Comparison of ENCODE assay signal across 7 cellular contexts in genomic region chr4:159251580-159251979, GRCh38.
DNase-seq lines count a peak whose midpoint lies in the region; ATAC-seq and TF ChIP-seq lines count a peak whose summit lies in the region.
"Not testable (repeated sequence)": the region's sequence is repeated elsewhere in the genome, so short reads cannot be mapped to it uniquely, and the experiment has no call there.

No MANE protein-coding gene starts in this region.

- peaks cover 34 to 58% of the 10 kb centered on the region in 2 donors for H3K36me3 Mint-ChIP-seq in CD14-positive monocyte
- H3K36me3 Mint-ChIP-seq in WTC11: peaks cover 28% of the 10 kb centered on the region
- H3K36me3 Mint-ChIP-seq in natural killer cell: not testable (repeated sequence)

- peak overlapping the region in 48 of 59 donors; percentile 22 to 98 (median 78) for H3K27ac ChIP-seq in dorsolateral prefrontal cortex
- peak overlapping the region; percentile 45 for H3K27ac ChIP-seq in hepatocyte
- peak overlapping the region in 6 of 8 donors; percentile 10 to 75 (median 64) for H3K27ac ChIP-seq in spleen

- not testable (repeated sequence) for H3K4me2 ChIP-seq in hepatocyte

- not testable (repeated sequence) for H3K79me2 ChIP-seq in hepatocyte

- H3K27me3 Mint-ChIP-seq in CD14-positive monocyte (ENCODE audit: low read depth in 3 of 3); WTC11 (ENCODE audit: low read depth); natural killer cell (ENCODE audit: low read depth in 2 of 2): not testable (repeated sequence)

- not testable (repeated sequence) for TF ChIP-seq POLR2A in spleen (IDR thresholded peaks at IDR 0.05)

- intact Hi-C loops in CD14-positive monocyte (cut with micrococcal nuclease); dorsolateral prefrontal cortex (cut with DNase I); Right ventricle myocardium inferior (cut with DNase I); natural killer cell (cut with micrococcal nuclease); spleen (cut with DNase I; ENCODE audit: low total_unique reads): not testable (repeated sequence)

- H3K27me3 ChIP-seq in dorsolateral prefrontal cortex; hepatocyte; spleen (replicated peaks in 1 of 7): not testable (repeated sequence)

- H3K36me3 ChIP-seq in hepatocyte (replicated peaks; ENCODE audit: insufficient read depth, low read depth): not testable (repeated sequence)
- peaks cover 0 to 41% (median 3%) of the 10 kb centered on the region in 6 donors for H3K36me3 ChIP-seq in spleen

- H3K4me3 Mint-ChIP-seq in CD14-positive monocyte, WTC11: not testable (repeated sequence)
- peak overlapping the region; percentile 50 for H3K4me3 Mint-ChIP-seq in natural killer cell

- not testable (repeated sequence) for H4K20me1 ChIP-seq in hepatocyte (ENCODE audit: insufficient read depth, poor library complexity, severe bottlenecking)

- TF ChIP-seq CTCF in CD14-positive monocyte (IDR thresholded peaks at IDR 0.05); WTC11 (IDR thresholded peaks at IDR 0.05); dorsolateral prefrontal cortex (IDR thresholded peaks at IDR 0.05 in 54 of 56, conservative IDR thresholded peaks at IDR 0.05 in 2 of 56; ENCODE audit: low read depth in 1 of 56, partially characterized antibody in 56 of 56); hepatocyte (IDR thresholded peaks at IDR 0.05; ENCODE audit: poor library complexity); natural killer cell (IDR thresholded peaks at IDR 0.05); spleen (IDR thresholded peaks at IDR 0.05 in 8 of 11, conservative IDR thresholded peaks at IDR 0.05 in 3 of 11): not testable (repeated sequence)

- ATAC-seq in WTC11, Right ventricle myocardium inferior: not testable (repeated sequence)
- ATAC-seq in natural killer cell: peak in 2 of 3 donors; percentile 34 to 47

- peaks cover 20% of the 10 kb centered on the region for H3K4me1 Mint-ChIP-seq in CD14-positive monocyte
- not testable (repeated sequence) for H3K4me1 Mint-ChIP-seq in WTC11
- peaks cover 10 to 21% of the 10 kb centered on the region in 2 donors for H3K4me1 Mint-ChIP-seq in natural killer cell

- not testable (repeated sequence) for H3K4me3 ChIP-seq in dorsolateral prefrontal cortex, hepatocyte, spleen

- not testable (repeated sequence) for H3K4me1 ChIP-seq in hepatocyte (ENCODE audit: insufficient read depth)
- peaks cover 7 to 31% (median 21%) of the 10 kb centered on the region in 6 donors for H3K4me1 ChIP-seq in spleen

- not testable (repeated sequence) for H2AFZ ChIP-seq in hepatocyte

- H3K9me3 ChIP-seq in hepatocyte (ENCODE audit: low read depth): not testable (repeated sequence)
- peaks cover 0 to 13% (median 10%) of the 10 kb centered on the region in 8 donors for H3K9me3 ChIP-seq in spleen

- DNase-seq in CD14-positive monocyte (ENCODE audit: low spot score); WTC11 (ENCODE audit: low spot score); dorsolateral prefrontal cortex; hepatocyte (ENCODE audit: low spot score); natural killer cell; spleen: not testable (repeated sequence)
- peak; percentile 64 for DNase-seq in Right ventricle myocardium inferior (ENCODE audit: missing footprints)

- over 99% methylated on average over 14 of the region's 14 CpGs for WGBS in hepatocyte (ENCODE audit: low lambda C conversion rate, missing lambda C conversion rate)
- 85 to 97% (median 96%) methylated on average over 14 of the region's 14 CpGs for WGBS in spleen, 5 donors

- CTCF ChIA-PET in WTC11 (lab: Charles Lee): not testable (repeated sequence)

- POLR2A ChIA-PET in WTC11 (lab: Charles Lee): not testable (repeated sequence)

- H3K9me2 ChIP-seq in hepatocyte (replicated peaks; ENCODE audit: insufficient read depth): not testable (repeated sequence)

- H3K27ac Mint-ChIP-seq in CD14-positive monocyte: peak overlapping the region in 5 of 7 donors; percentile 23 to 84 (median 43)
- H3K27ac Mint-ChIP-seq in WTC11: peak overlapping the region; percentile 49; the same call in 1 of the 2 replicates
- H3K27ac Mint-ChIP-seq in natural killer cell: peak overlapping the region; percentile 41 to 83

- H3K9me3 Mint-ChIP-seq in CD14-positive monocyte: peaks cover 8 to 18% (median 15%) of the 10 kb centered on the region in 7 donors
- peaks cover 20% of the 10 kb centered on the region for H3K9me3 Mint-ChIP-seq in WTC11
- not testable (repeated sequence) for H3K9me3 Mint-ChIP-seq in natural killer cell

TF ChIP-seq in WTC11, 78 proteins besides CTCF, POLR2A, EP300 and RAD21:
- peak; percentile 36 for TF ChIP-seq NFYB (CRISPR knock-in tag; conservative IDR thresholded peaks at IDR 0.05; ENCODE audit: low read depth)
